1 cellular context compared by ENCODE assay signal in the genomic region with DNA sequence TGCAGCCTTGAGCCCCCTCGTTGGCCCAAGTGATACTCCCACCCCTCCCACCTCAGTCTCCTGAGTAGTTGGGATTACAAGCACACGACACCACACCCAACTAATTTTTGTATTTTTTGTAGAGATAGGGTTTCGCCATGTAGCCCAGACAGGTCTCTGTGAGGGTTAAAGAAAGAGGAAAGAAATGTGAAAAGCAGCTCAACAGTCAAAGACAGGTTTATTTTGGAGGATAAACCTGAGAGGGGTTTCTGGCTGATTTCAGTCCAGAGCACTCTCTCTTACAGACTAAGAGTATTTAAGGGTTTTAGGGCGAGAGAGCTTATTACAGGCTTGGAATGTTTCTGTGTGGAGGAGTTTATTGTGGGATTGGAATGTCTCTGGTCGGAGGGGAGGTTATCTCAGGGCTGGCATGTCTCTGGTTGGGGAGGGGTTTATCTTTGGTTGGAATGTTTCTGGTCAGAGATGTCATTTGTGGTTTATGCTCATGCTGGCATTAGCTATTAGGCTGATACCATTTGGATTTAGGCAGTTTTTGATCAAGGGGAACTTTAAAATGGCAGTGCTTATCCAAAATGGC.
TF ChIP-seq lines count a peak whose summit lies in the region.

No MANE protein-coding gene starts in this region.

TF ChIP-seq in HepG2, 621 proteins besides CTCF, POLR2A, EP300 and RAD21 (continued from another document):
- TF ChIP-seq PHF20 (CRISPR knock-in tag; IDR thresholded peaks at IDR 0.05), result no peak
